Comparison of ENCODE assay signal across 10 cellular contexts in the genomic region with DNA sequence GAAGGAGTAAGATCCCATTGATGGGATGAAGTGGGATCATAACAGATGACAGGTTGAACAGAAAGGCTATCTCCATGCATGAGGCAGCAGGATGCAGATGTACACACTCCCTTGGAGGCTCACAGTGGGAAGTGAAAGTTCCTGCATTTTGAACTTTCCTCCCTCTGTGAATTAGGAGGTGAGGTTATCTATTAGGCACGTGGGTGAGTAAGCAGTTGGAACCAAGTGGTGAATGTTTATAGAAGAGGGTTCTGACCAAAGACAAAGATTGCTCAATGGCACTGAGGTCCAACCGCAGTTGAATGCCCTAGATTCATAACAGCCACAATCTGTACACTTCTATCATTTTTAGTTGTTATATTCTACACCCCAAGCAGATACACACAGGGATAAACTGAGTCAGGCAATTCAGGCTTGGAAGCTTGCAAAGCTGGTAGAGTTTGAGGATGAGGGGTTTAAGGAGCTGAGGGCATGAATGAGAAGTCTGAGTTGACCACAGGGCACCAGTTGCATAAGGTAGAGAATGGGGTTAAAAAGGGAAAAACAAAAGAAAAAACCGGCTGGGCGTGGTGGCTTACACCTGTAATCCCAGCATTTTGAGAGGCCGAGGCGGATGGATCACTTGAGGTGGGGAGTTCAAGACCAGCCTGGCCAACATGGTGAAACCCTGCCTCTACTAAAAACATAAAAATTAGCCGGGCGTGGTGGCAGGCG. TPM values are rescaled to one million over a fixed set of nuclear protein-coding genes. Genes with fewer than 3 reads are reported as not detected.
DNase-seq lines count a peak whose midpoint lies in the region; ATAC-seq, FAIRE-seq and TF ChIP-seq lines count a peak whose summit lies in the region.
"Had no signal": no experiment of that assay in that cellular context is flagged by ENCODE, and none has a peak within 500 bp of the region (broad histone marks: within the 10 kb centered on the region; RNA-seq: fewer than 3 reads in every experiment).

No MANE protein-coding gene starts in this region.

- H3K4me3 ChIP-seq in bronchial epithelial cell (ENCODE audit: low read depth, low read length) (no peak overlapping the region), lower leg skin (ENCODE audit: low read depth, poor library complexity, severe bottlenecking) (no peak overlapping the region)

- DNase-seq in Daoy (ENCODE audit: low read depth) (peak; percentile 53), MV-4-11 (lab: John Stamatoyannopoulos, UW) (peak; percentile 95), bronchial epithelial cell (ENCODE audit: low read depth) (peak; percentile 77), non-pigmented ciliary epithelial cell (ENCODE audit: low read depth) (peak; percentile 78), lower leg skin (ENCODE audit: low spot score in 2 of 2) (no peak), NCI-H1048 (lab: John Stamatoyannopoulos, UW) (no peak)
- DNase-seq in stimulated activated CD4-positive, alpha-beta T cell treated with anti-CD3 and anti-CD28 coated beads, Interleukin-4, amount 100 ng/mL, for 1 hour = no peak
- DNase-seq: activated gamma-delta T cell had no signal

- no peak for FAIRE-seq in bronchial epithelial cell (lab: Jason Lieb, UNC)
- FAIRE-seq: GM18507 had no signal

- WGBS in lower leg skin, 2 donors = 85 to 90% methylated on average over 9 of the region's 9 CpGs

- ATAC-seq in HG03520 (IDR thresholded peaks at IDR 0.05; ENCODE audit: unreplicated experiment) = no peak

- no peaks in the 10 kb centered on the region for H3K27me3 ChIP-seq in bronchial epithelial cell (ENCODE audit: control insufficient read depth, insufficient read depth, low read length)

- TF ChIP-seq CTCF in bronchial epithelial cell (IDR thresholded peaks at IDR 0.05; ENCODE audit: insufficient read depth, low read length, severe bottlenecking) (no peak), lower leg skin (IDR thresholded peaks at IDR 0.05) (no peak)

- intact Hi-C loops in lower leg skin (cut with DNase I; ENCODE audit: low total_unique reads) = no loop called here

- TF ChIP-seq POLR2A in lower leg skin (IDR thresholded peaks at IDR 0.05) = no peak

- peaks cover 3% of the 10 kb centered on the region for H3K36me3 ChIP-seq in bronchial epithelial cell (ENCODE audit: control insufficient read depth, insufficient read depth, low read length)

RNA-seq across cellular contexts. Expression of gene KCMF1, which starts 7.1 kb away (rescaled TPM):
- total RNA-seq in Daoy (2014; rRNA removed; shearing (Covaris generic)) = 23.8 and 71.5 TPM in 2 replicates
- total RNA-seq in bronchial epithelial cell (174 and 180 TPM in 2 replicates), lower leg skin (10 to 100 TPM; 35.2 to 51.7 (median 39.9) TPM)

RNA-seq across cellular contexts. Expression of gene TMSB10, which starts 58.4 kb away (rescaled TPM):
- total RNA-seq in Daoy (2014; rRNA removed; shearing (Covaris generic)) = 5,141 and 5,751 TPM in 2 replicates
- total RNA-seq in bronchial epithelial cell (8,033 and 11,022 TPM in 2 replicates), lower leg skin (1,000 to 10,000 TPM in 2 of 4 donors, 100 to 1,000 TPM in 2; 774 to 1,415 (median 1,103) TPM)

Comparison
In these comparisons a context has a peak if more than half of its experiments do, and no peak if none do; other contexts are left out.
1. DNase-seq: peak in Daoy (single experiment), MV-4-11 (single experiment), bronchial epithelial cell (single experiment) and non-pigmented ciliary epithelial cell (single experiment); none in lower leg skin (0 of 2), stimulated activated CD4-positive, alpha-beta T cell treated with anti-CD3 and anti-CD28 coated beads, Interleukin-4, amount 100 ng/mL, for 1 hour (single experiment) and NCI-H1048 (single experiment).